ENCODE assay signal across 9 cellular contexts in genomic region chr1:94240822-94241221, GRCh38. TPM values are rescaled to one million over a fixed set of nuclear protein-coding genes. Genes with fewer than 3 reads are reported as not detected.
DNase-seq lines count a peak whose midpoint lies in the region; ATAC-seq and TF ChIP-seq lines count a peak whose summit lies in the region.
"Had no signal": no experiment of that assay in that cellular context is flagged by ENCODE, and none has a peak within 500 bp of the region (broad histone marks: within the 10 kb centered on the region; RNA-seq: fewer than 3 reads in every experiment).

No MANE protein-coding gene starts in this region.

- POLR2A ChIA-PET in HCT116 (lab: Charles Lee), result interaction anchor here (1.2 to 6.1 kb wide), 6 partner anchors 15 to 94 kb away, joined by 4 to 57 read pairs (median 6); no protein-coding TSS in a partner anchor

- peaks cover 97% of the 10 kb centered on the region for H3K27me3 Mint-ChIP-seq in stimulated activated naive CD8-positive, alpha-beta T cell treated with anti-CD3 and anti-CD28 coated beads, Interleukin-15, amount 100 ng/mL, for 72 hours

- no peak overlapping the region for H3K27ac Mint-ChIP-seq in stimulated activated naive CD8-positive, alpha-beta T cell treated with anti-CD3 and anti-CD28 coated beads, Interleukin-15, amount 100 ng/mL, for 72 hours

- 0 out of 4 replicates have a peak, but pooled peaks cover 0 to 5% of the 10 kb centered on the region in 2 experiments for H3K36me3 ChIP-seq in HCT116 (ENCODE audit: control insufficient read depth in 1 of 2, insufficient read depth in 2 of 2, low read length in 2 of 2)
- no peaks in the 10 kb centered on the region for H3K36me3 ChIP-seq in OCI-LY3 (replicated peaks; ENCODE audit: low read depth, low read length)
- no peaks in the 10 kb centered on the region for H3K36me3 ChIP-seq in gastroesophageal sphincter

- no peak for ATAC-seq in HCT116
- no peak for ATAC-seq in stimulated activated naive CD8-positive, alpha-beta T cell treated with anti-CD3 and anti-CD28 coated beads, Interleukin-15, amount 100 ng/mL, for 72 hours
- no peak for ATAC-seq in gastroesophageal sphincter

- RAD21 ChIA-PET in HCT116 (lab: Charles Lee; ENCODE audit: low non-redundant PET in 1 of 2, low total read pairs in 2 of 2, uncharacterized antibody in 2 of 2, unreplicated experiment in 2 of 2), result no interaction called here

- DNase-seq in AG10803 (ENCODE audit: low read depth) (no peak), HCT116 (ENCODE audit: low read depth, low spot score) (no peak), fibroblast of villous mesenchyme (ENCODE audit: low read depth) (peak; percentile 22), NCI-H1436 (lab: John Stamatoyannopoulos, UW) (no peak), hypothalamus (lab: John Stamatoyannopoulos, UW) (no peak)
- DNase-seq in stimulated activated naive CD8-positive, alpha-beta T cell treated with anti-CD3 and anti-CD28 coated beads, Interleukin-15, amount 100 ng/mL, for 72 hours, result no peak
- DNase-seq: RPMI8226 had no signal

- peaks cover 98% of the 10 kb centered on the region for H3K79me2 ChIP-seq in HCT116 (ENCODE audit: insufficient read depth, low read length)
- no peaks in the 10 kb centered on the region for H3K79me2 ChIP-seq in OCI-LY3 (ENCODE audit: low read length)

- H2AFZ ChIP-seq in HCT116 (ENCODE audit: low read depth, low read length, poor library complexity, severe bottlenecking), result no peak overlapping the region
- no peak overlapping the region for H2AFZ ChIP-seq in OCI-LY3 (ENCODE audit: low read depth, low read length)

- no peak for TF ChIP-seq EP300 in gastroesophageal sphincter (IDR thresholded peaks at IDR 0.05)

- TF ChIP-seq POLR2A in HCT116 (IDR thresholded peaks at IDR 0.05; ENCODE audit: borderline replicate concordance, extremely low read depth, insufficient read depth, insufficient read length) (no peak), gastroesophageal sphincter (IDR thresholded peaks at IDR 0.05) (no peak)

- no peaks in the 10 kb centered on the region for H3K27me3 ChIP-seq in HCT116 (ENCODE audit: insufficient read depth, low read length)
- no peaks in the 10 kb centered on the region for H3K27me3 ChIP-seq in OCI-LY3 (ENCODE audit: low read depth, low read length)
- peaks cover 16% of the 10 kb centered on the region for H3K27me3 ChIP-seq in gastroesophageal sphincter

- CTCF ChIA-PET in HCT116 (lab: Charles Lee), result interaction anchor here (1.6 to 2.1 kb wide), 2 partner anchors 95 to 178 kb away, joined by 9 to 11 read pairs; no protein-coding TSS in a partner anchor

- H3K9me3 ChIP-seq in HCT116 (ENCODE audit: control insufficient read depth in 1 of 2, insufficient read depth in 1 of 2, low read depth in 1 of 2, low read length in 2 of 2) (no peaks in the 10 kb centered on the region), OCI-LY3 (ENCODE audit: insufficient read depth, low read length) (no peaks in the 10 kb centered on the region), gastroesophageal sphincter (peaks cover 0 to 20% (median 0%) of the 10 kb centered on the region in 3 donors)

- intact Hi-C loops in HCT116 (cut with micrococcal nuclease), result no loop called here

- TF ChIP-seq CTCF in AG10803 (conservative IDR thresholded peaks at IDR 0.05; ENCODE audit: low read length) (peak; percentile 25), HCT116 (IDR thresholded peaks at IDR 0.05 in 2 of 3, conservative IDR thresholded peaks at IDR 0.05 in 1 of 3; ENCODE audit: borderline replicate concordance in 1 of 3, insufficient read depth in 1 of 3, low read depth in 2 of 3, low read length in 2 of 3) (peak; percentile 14 to 56 (median 55); a peak in 5 of 6 replicates), OCI-LY3 (IDR thresholded peaks at IDR 0.05; ENCODE audit: low read depth, low read length) (peak; percentile 31), fibroblast of villous mesenchyme (IDR thresholded peaks at IDR 0.05; ENCODE audit: insufficient read depth, low read depth, low read length) (peak; percentile 46), gastroesophageal sphincter (IDR thresholded peaks at IDR 0.05) (no peak)

- BruUV-seq in HCT116 (replicated peaks; lab: Mats Ljungman, UMichigan), result no TSS peak

- TF ChIP-seq RAD21 in HCT116 (IDR thresholded peaks at IDR 0.05; ENCODE audit: low read depth), result peak; percentile 51

- H4K20me1 ChIP-seq in HCT116 (ENCODE audit: insufficient read depth) (no peaks in the 10 kb centered on the region; the same call in 1 of the 2 replicates), OCI-LY3 (ENCODE audit: insufficient read depth, low read length) (no peaks in the 10 kb centered on the region)

- H3K4me1 ChIP-seq in HCT116 (ENCODE audit: control insufficient read depth in 1 of 2, insufficient read depth in 2 of 2, low read length in 2 of 2) (peaks cover 46 to 83% of the 10 kb centered on the region in 2 experiments), OCI-LY3 (ENCODE audit: low read length) (no peaks in the 10 kb centered on the region), gastroesophageal sphincter (peaks cover 0 to 19% (median 0%) of the 10 kb centered on the region in 3 donors)

- H3K4me1 Mint-ChIP-seq in stimulated activated naive CD8-positive, alpha-beta T cell treated with anti-CD3 and anti-CD28 coated beads, Interleukin-15, amount 100 ng/mL, for 72 hours, result peaks cover 11% of the 10 kb centered on the region

- no peak overlapping the region for H3K4me3 Mint-ChIP-seq in stimulated activated naive CD8-positive, alpha-beta T cell treated with anti-CD3 and anti-CD28 coated beads, Interleukin-15, amount 100 ng/mL, for 72 hours

- H3K4me2 ChIP-seq in HCT116 (ENCODE audit: low read length) (peak overlapping the region; percentile 88), OCI-LY3 (ENCODE audit: low read length) (no peak overlapping the region)

- H3K27ac ChIP-seq in HCT116 (ENCODE audit: low read depth, low read length) (peak overlapping the region; percentile 94; the same call in 1 of the 2 replicates), OCI-LY3 (ENCODE audit: low read length) (no peak overlapping the region), gastroesophageal sphincter (no peak overlapping the region)

- no peaks in the 10 kb centered on the region for H3K9me2 ChIP-seq in HCT116 (ENCODE audit: insufficient read depth)

- H3K4me3 ChIP-seq in AG10803 (ENCODE audit: low read length), result no peak overlapping the region
- no peak overlapping the region for H3K4me3 ChIP-seq in HCT116 (replicated peaks in 1 of 2; ENCODE audit: low read depth in 1 of 2, low read length in 2 of 2)
- H3K4me3 ChIP-seq in OCI-LY3 (ENCODE audit: low read length), result no peak overlapping the region
- H3K4me3 ChIP-seq in fibroblast of villous mesenchyme (ENCODE audit: low read depth, low read length), result no peak overlapping the region
- no peak overlapping the region for H3K4me3 ChIP-seq in gastroesophageal sphincter

- H3K9ac ChIP-seq in HCT116 (ENCODE audit: low read length) (peak overlapping the region; percentile 81; the same call in 1 of the 2 replicates), OCI-LY3 (ENCODE audit: low read length) (no peak overlapping the region)

- peaks cover 11 to 30% of the 10 kb centered on the region in 2 donors for H3K9me3 Mint-ChIP-seq in stimulated activated naive CD8-positive, alpha-beta T cell treated with anti-CD3 and anti-CD28 coated beads, Interleukin-15, amount 100 ng/mL, for 72 hours

TF ChIP-seq in HCT116, 20 proteins besides CTCF, POLR2A, EP300 and RAD21:
- TF ChIP-seq SRF (IDR thresholded peaks at IDR 0.05; ENCODE audit: low read depth) (no peak), SP1 (IDR thresholded peaks at IDR 0.05; ENCODE audit: low read depth) (0 out of 2 replicates have a peak, but pooled peaks have one; percentile 20)

RNA-seq across cellular contexts. Expression of gene ARHGAP29, which starts 3.4 kb away (rescaled TPM):
- total RNA-seq in HCT116 (2021; ENCODE audit: unreplicated experiment) (128 TPM), fibroblast of villous mesenchyme (50.3 and 85.1 TPM in 2 replicates), gastroesophageal sphincter (10 to 100 TPM; 21.9 to 78.4 (median 34.8) TPM)
- polyA plus RNA-seq in HCT116 (2012), result 29.0 and 40.6 TPM in 2 replicates

Comparison
In these comparisons a context has a peak if more than half of its experiments do, and no peak if none do; other contexts are left out.
1. CTCF ChIP-seq: peak in AG10803 (single experiment), HCT116 (3 of 3), OCI-LY3 (single experiment) and fibroblast of villous mesenchyme (single experiment); none in gastroesophageal sphincter (0 of 4).